Comparison of ENCODE assay signal across 38 cellular contexts in genomic region chr16:1217526-1217925, GRCh38. TPM values are rescaled to one million over a fixed set of nuclear protein-coding genes. Genes with fewer than 3 reads are reported as not detected.
"Had no signal": no experiment of that assay in that cellular context is flagged by ENCODE, and none has a peak within 500 bp of the region (broad histone marks: within the 10 kb centered on the region; RNA-seq: fewer than 3 reads in every experiment).

No MANE protein-coding gene starts in this region.

- H3K27me3 ChIP-seq: adrenal gland, ascending aorta, body of pancreas, brain microvascular endothelial cell, cardiac muscle cell had no signal

- ATAC-seq: activated naive CD4-positive, alpha-beta T cell treated with anti-CD3 and anti-CD28 coated beads, Interleukin-2, amount 50 U/mL, for 72 hours; activated naive CD8-positive, alpha-beta T cell treated with anti-CD3 and anti-CD28 coated beads, Interleukin-2, amount 50 U/mL, for 24 hours; activated T-cell treated with anti-CD3 and anti-CD28 coated beads, Interleukin-2, amount 50 U/mL, for 4 hours; activated T-cell treated with anti-CD3 and anti-CD28 coated beads, Interleukin-2, amount 50 U/mL, for 72 hours; activated T-helper 17 cell treated with anti-CD3 and anti-CD28 coated beads, Interleukin-2, amount 50 U/mL, for 72 hours; body of pancreas had no signal

- H3K4me1 ChIP-seq: adrenal gland, ascending aorta, body of pancreas, breast epithelium had no signal

- H3K27ac Mint-ChIP-seq: activated naive CD4-positive, alpha-beta T cell treated with anti-CD3 and anti-CD28 coated beads for 36 hours; activated naive CD4-positive, alpha-beta T cell treated with anti-CD3 and anti-CD28 coated beads, Interleukin-2, amount 50 U/mL, for 24 hours; activated naive CD4-positive, alpha-beta T cell treated with anti-CD3 and anti-CD28 coated beads, Interleukin-2, amount 50 U/mL, for 72 hours; activated naive CD8-positive, alpha-beta T cell; activated naive CD8-positive, alpha-beta T cell treated with anti-CD3 and anti-CD28 coated beads for 36 hours; activated naive CD8-positive, alpha-beta T cell treated with anti-CD3 and anti-CD28 coated beads, Interleukin-2, amount 10 ng/mL, durations not matched to agents 7 days and 5 days; activated naive CD8-positive, alpha-beta T cell treated with anti-CD3 and anti-CD28 coated beads, Interleukin-2, amount 50 U/mL, for 24 hours; activated T-cell treated with anti-CD3 and anti-CD28 coated beads, Interleukin-2, amount 50 U/mL, for 24 hours; activated T-cell treated with anti-CD3 and anti-CD28 coated beads, Interleukin-2, amount 50 U/mL, for 72 hours; activated T-helper 1 cell treated with anti-CD3 and anti-CD28 coated beads, Interleukin-12 subunit alpha, Interleukin-12 subunit beta, Interleukin-2, Interleukin-4 antibody, amounts not matched to agents 30 ng/mL and 10 ng/mL and 1 ng/mL, durations not matched to agents 14 hours and 24 hours and 36 hours; activated T-helper 17 cell treated with anti-CD3 and anti-CD28 coated beads, Interleukin-2, amount 50 U/mL, for 72 hours; activated T-helper 2 cell treated with anti-CD3 and anti-CD28 coated beads, Interferon-gamma antibody, Interleukin-2, Interleukin-4, amounts not matched to agents 10 μg/mL and 5 μg/mL and 100 μg/mL, durations not matched to agents 14 hours and 24 hours and 36 hours; brain had no signal

- DNase-seq: activated effector memory CD4-positive, alpha-beta T cell treated with anti-CD3 and anti-CD28 coated beads, Interleukin-2, amount 50 U/mL, for 16 hours; activated effector memory CD4-positive, alpha-beta T cell treated with Interleukin-2 at 50 U/mL for 16 hours; activated gamma-delta T cell; activated gamma-delta T cell treated with Interleukin-2 at 50 U/mL for 16 hours; activated naive CD4-positive, alpha-beta T cell; activated naive CD4-positive, alpha-beta T cell treated with anti-CD3 and anti-CD28 coated beads for 36 hours; activated naive CD4-positive, alpha-beta T cell treated with anti-CD3 and anti-CD28 coated beads, Interleukin-2, amount 10 ng/mL, durations not matched to agents 7 days and 5 days; activated naive CD4-positive, alpha-beta T cell treated with anti-CD3 and anti-CD28 coated beads, Interleukin-2, amount 50 U/mL, for 16 hours; activated naive CD4-positive, alpha-beta T cell treated with Interleukin-2 at 50 U/mL for 16 hours; activated naive CD8-positive, alpha-beta T cell treated with anti-CD3 and anti-CD28 coated beads for 36 hours; activated naive CD8-positive, alpha-beta T cell treated with anti-CD3 and anti-CD28 coated beads, Interleukin-2, amount 10 ng/mL, durations not matched to agents 7 days and 5 days; activated naive CD8-positive, alpha-beta T cell treated with anti-CD3 and anti-CD28 coated beads, Interleukin-2, amount 50 U/mL, for 24 hours; activated T-cell treated with anti-CD3 and anti-CD28 coated beads for 4 hours; activated T-cell treated with anti-CD3 and anti-CD28 coated beads, Interleukin-2, amount 50 U/mL, for 1 hour; activated T-cell treated with anti-CD3 and anti-CD28 coated beads, Interleukin-2, amount 50 U/mL, for 24 hours; activated T-cell treated with anti-CD3 and anti-CD28 coated beads, Interleukin-2, amount 50 U/mL, for 4 hours; activated T-cell treated with anti-CD3 and anti-CD28 coated beads, Interleukin-2, amount 50 U/mL, for 48 hours; activated T-cell treated with anti-CD3 and anti-CD28 coated beads, Interleukin-2, amount 50 U/mL, for 72 hours; adrenal gland; amniotic stem cell; amygdala; anterior cingulate cortex; aorta; body of pancreas; brain microvascular endothelial cell; central memory CD4-positive, alpha-beta T cell; cerebellar nuclear complex had no signal

- H3K36me3 Mint-ChIP-seq: activated naive CD4-positive, alpha-beta T cell treated with anti-CD3 and anti-CD28 coated beads, Interleukin-2, amount 10 ng/mL, durations not matched to agents 7 days and 5 days; activated naive CD4-positive, alpha-beta T cell treated with anti-CD3 and anti-CD28 coated beads, Interleukin-2, amount 50 U/mL, for 24 hours; activated naive CD4-positive, alpha-beta T cell treated with anti-CD3 and anti-CD28 coated beads, Interleukin-2, amount 50 U/mL, for 72 hours; activated naive CD8-positive, alpha-beta T cell; activated naive CD8-positive, alpha-beta T cell treated with anti-CD3 and anti-CD28 coated beads for 36 hours; activated naive CD8-positive, alpha-beta T cell treated with anti-CD3 and anti-CD28 coated beads, Interleukin-2, amount 10 ng/mL, durations not matched to agents 7 days and 5 days; brain had no signal

- H3K4me3 ChIP-seq: adrenal gland, ascending aorta, body of pancreas, breast epithelium, cardiac muscle cell had no signal

- H3K9me3 Mint-ChIP-seq: activated naive CD4-positive, alpha-beta T cell treated with anti-CD3 and anti-CD28 coated beads for 36 hours; activated naive CD4-positive, alpha-beta T cell treated with anti-CD3 and anti-CD28 coated beads, Interleukin-2, amount 10 ng/mL, durations not matched to agents 7 days and 5 days; activated naive CD4-positive, alpha-beta T cell treated with anti-CD3 and anti-CD28 coated beads, Interleukin-2, amount 50 U/mL, for 24 hours; activated naive CD4-positive, alpha-beta T cell treated with anti-CD3 and anti-CD28 coated beads, Interleukin-2, amount 50 U/mL, for 72 hours; activated naive CD8-positive, alpha-beta T cell treated with anti-CD3 and anti-CD28 coated beads for 36 hours; activated naive CD8-positive, alpha-beta T cell treated with anti-CD3 and anti-CD28 coated beads, Interleukin-2, amount 10 ng/mL, durations not matched to agents 7 days and 5 days; activated naive CD8-positive, alpha-beta T cell treated with anti-CD3 and anti-CD28 coated beads, Interleukin-2, amount 50 U/mL, for 24 hours; activated T-cell treated with anti-CD3 and anti-CD28 coated beads, Interleukin-2, amount 50 U/mL, for 24 hours; activated T-cell treated with anti-CD3 and anti-CD28 coated beads, Interleukin-2, amount 50 U/mL, for 4 hours; activated T-cell treated with anti-CD3 and anti-CD28 coated beads, Interleukin-2, amount 50 U/mL, for 72 hours; activated T-helper 1 cell treated with anti-CD3 and anti-CD28 coated beads, Interleukin-12 subunit alpha, Interleukin-12 subunit beta, Interleukin-2, Interleukin-4 antibody, amounts not matched to agents 30 ng/mL and 10 ng/mL and 1 ng/mL, durations not matched to agents 14 hours and 24 hours and 36 hours; activated T-helper 17 cell treated with anti-CD3 and anti-CD28 coated beads, Interleukin-2, amount 50 U/mL, for 72 hours; activated T-helper 2 cell treated with anti-CD3 and anti-CD28 coated beads, Interferon-gamma antibody, Interleukin-2, Interleukin-4, amounts not matched to agents 10 μg/mL and 5 μg/mL and 100 μg/mL, durations not matched to agents 14 hours and 24 hours and 36 hours; brain; central memory CD8-positive, alpha-beta T cell had no signal

- H3K36me3 ChIP-seq: breast epithelium, cardiac muscle cell had no signal

- H3K9me3 ChIP-seq: adrenal gland, ascending aorta, body of pancreas, breast epithelium had no signal

- H3K27ac ChIP-seq: adrenal gland, ascending aorta, body of pancreas, brain microvascular endothelial cell, breast epithelium, cardiac muscle cell had no signal

- H3K4me3 Mint-ChIP-seq: activated naive CD4-positive, alpha-beta T cell treated with anti-CD3 and anti-CD28 coated beads for 36 hours; activated naive CD4-positive, alpha-beta T cell treated with anti-CD3 and anti-CD28 coated beads, Interleukin-2, amount 10 ng/mL, durations not matched to agents 7 days and 5 days; activated naive CD4-positive, alpha-beta T cell treated with anti-CD3 and anti-CD28 coated beads, Interleukin-2, amount 50 U/mL, for 24 hours; activated naive CD8-positive, alpha-beta T cell; activated naive CD8-positive, alpha-beta T cell treated with anti-CD3 and anti-CD28 coated beads for 36 hours; activated naive CD8-positive, alpha-beta T cell treated with anti-CD3 and anti-CD28 coated beads, Interleukin-2, amount 10 ng/mL, durations not matched to agents 7 days and 5 days; activated naive CD8-positive, alpha-beta T cell treated with anti-CD3 and anti-CD28 coated beads, Interleukin-2, amount 50 U/mL, for 24 hours; activated T-cell treated with anti-CD3 and anti-CD28 coated beads, Interleukin-2, amount 50 U/mL, for 24 hours; activated T-cell treated with anti-CD3 and anti-CD28 coated beads, Interleukin-2, amount 50 U/mL, for 4 hours; activated T-cell treated with anti-CD3 and anti-CD28 coated beads, Interleukin-2, amount 50 U/mL, for 72 hours; activated T-helper 1 cell treated with anti-CD3 and anti-CD28 coated beads, Interleukin-12 subunit alpha, Interleukin-12 subunit beta, Interleukin-2, Interleukin-4 antibody, amounts not matched to agents 30 ng/mL and 10 ng/mL and 1 ng/mL, durations not matched to agents 14 hours and 24 hours and 36 hours; activated T-helper 17 cell treated with anti-CD3 and anti-CD28 coated beads, Interleukin-2, amount 50 U/mL, for 72 hours; brain; central memory CD8-positive, alpha-beta T cell had no signal

- H3K27me3 Mint-ChIP-seq: activated naive CD4-positive, alpha-beta T cell treated with anti-CD3 and anti-CD28 coated beads, Interleukin-2, amount 10 ng/mL, durations not matched to agents 7 days and 5 days; activated naive CD4-positive, alpha-beta T cell treated with anti-CD3 and anti-CD28 coated beads, Interleukin-2, amount 50 U/mL, for 24 hours; activated naive CD8-positive, alpha-beta T cell; activated naive CD8-positive, alpha-beta T cell treated with anti-CD3 and anti-CD28 coated beads for 36 hours; activated naive CD8-positive, alpha-beta T cell treated with anti-CD3 and anti-CD28 coated beads, Interleukin-2, amount 10 ng/mL, durations not matched to agents 7 days and 5 days; activated naive CD8-positive, alpha-beta T cell treated with anti-CD3 and anti-CD28 coated beads, Interleukin-2, amount 50 U/mL, for 24 hours; activated T-cell treated with anti-CD3 and anti-CD28 coated beads, Interleukin-2, amount 50 U/mL, for 24 hours; activated T-helper 17 cell treated with anti-CD3 and anti-CD28 coated beads, Interleukin-2, amount 50 U/mL, for 72 hours; brain; central memory CD8-positive, alpha-beta T cell had no signal

- H3K4me1 Mint-ChIP-seq: activated naive CD4-positive, alpha-beta T cell treated with anti-CD3 and anti-CD28 coated beads, Interleukin-2, amount 10 ng/mL, durations not matched to agents 7 days and 5 days; activated naive CD4-positive, alpha-beta T cell treated with anti-CD3 and anti-CD28 coated beads, Interleukin-2, amount 50 U/mL, for 24 hours; activated naive CD8-positive, alpha-beta T cell treated with anti-CD3 and anti-CD28 coated beads for 36 hours; activated naive CD8-positive, alpha-beta T cell treated with anti-CD3 and anti-CD28 coated beads, Interleukin-2, amount 10 ng/mL, durations not matched to agents 7 days and 5 days; activated naive CD8-positive, alpha-beta T cell treated with anti-CD3 and anti-CD28 coated beads, Interleukin-2, amount 50 U/mL, for 24 hours; activated T-helper 17 cell treated with anti-CD3 and anti-CD28 coated beads, Interleukin-2, amount 50 U/mL, for 72 hours; brain; central memory CD8-positive, alpha-beta T cell had no signal

RNA-seq across cellular contexts. Expression of gene TPSB2, which starts 12.5 kb away (rescaled TPM):
- polyA plus RNA-seq: cardiac muscle cell had no signal

RNA-seq across cellular contexts. Expression of gene TPSAB1, which starts 23.0 kb away (rescaled TPM):
- polyA plus RNA-seq: cardiac muscle cell had no signal

RNA-seq across cellular contexts. Expression of gene TPSD1, which starts 38.3 kb away (rescaled TPM):
- polyA plus RNA-seq: cardiac muscle cell had no signal
